9 cellular contexts compared by ENCODE assay signal in the genomic region with DNA sequence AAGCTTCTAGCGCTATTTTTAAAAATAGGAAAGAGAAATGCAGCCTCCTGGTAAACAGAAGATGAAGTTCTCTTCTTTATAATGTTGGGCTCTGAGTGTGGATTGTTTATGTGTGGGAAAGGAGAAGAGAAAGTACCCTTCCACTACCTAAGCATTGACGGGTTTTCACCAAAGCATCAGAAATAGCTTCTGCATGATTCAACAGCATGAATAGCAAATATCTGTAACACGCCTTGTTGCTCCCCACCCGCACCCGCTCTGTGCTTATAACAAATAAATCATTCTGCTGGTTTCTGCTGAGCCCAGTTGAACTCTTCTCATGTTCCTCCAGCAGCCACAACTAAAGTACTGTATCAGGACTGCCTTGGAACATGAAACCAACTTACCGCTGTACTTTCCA. TPM values are rescaled to one million over a fixed set of nuclear protein-coding genes. Genes with fewer than 3 reads are reported as not detected.
DNase-seq lines count a peak whose midpoint lies in the region; ATAC-seq and TF ChIP-seq lines count a peak whose summit lies in the region.
"Had no signal": no experiment of that assay in that cellular context is flagged by ENCODE, and none has a peak within 500 bp of the region (broad histone marks: within the 10 kb centered on the region; RNA-seq: fewer than 3 reads in every experiment).

No MANE protein-coding gene starts in this region.

- H3K4me3 ChIP-seq in OCI-LY1 (ENCODE audit: low read depth, low read length, poor library complexity, severe bottlenecking): peak overlapping the region; percentile 40
- H3K4me3 ChIP-seq: skin epidermis had no signal

- no peaks in the 10 kb centered on the region for H3K27me3 ChIP-seq in OCI-LY1 (ENCODE audit: insufficient read depth, low read length)

- peak overlapping the region; percentile 75 for H3K4me2 ChIP-seq in OCI-LY1 (ENCODE audit: low read length)

- peak overlapping the region; percentile 56 for H3K9ac ChIP-seq in OCI-LY1 (ENCODE audit: low read length)

- peaks cover 6% of the 10 kb centered on the region; the same call in 1 of the 2 replicates for H3F3A ChIP-seq in OCI-LY1 (ENCODE audit: insufficient read depth, low read length)

- no peaks in the 10 kb centered on the region for H3K36me3 ChIP-seq in OCI-LY1 (ENCODE audit: insufficient read depth, low read length)

- peak overlapping the region; percentile 28; the same call in 1 of the 2 replicates for H2AFZ ChIP-seq in OCI-LY1 (ENCODE audit: low read length)

- peaks cover 40% of the 10 kb centered on the region for H3K4me1 ChIP-seq in OCI-LY1 (ENCODE audit: insufficient read depth, low read length, severe bottlenecking)

- H3K27me3 Mint-ChIP-seq in neural crest cell (ENCODE audit: low read depth): no peaks in the 10 kb centered on the region

- no peaks in the 10 kb centered on the region for H3K9me2 ChIP-seq in OCI-LY1 (ENCODE audit: low read depth, low read length)

- no peak for TF ChIP-seq CTCF in OCI-LY1 (IDR thresholded peaks at IDR 0.05; ENCODE audit: low read length)
- TF ChIP-seq CTCF in neural crest cell (conservative IDR thresholded peaks at IDR 0.05): no peak

- peak overlapping the region; percentile 15 for H3K27ac Mint-ChIP-seq in neural crest cell (ENCODE audit: unreplicated experiment)

- no peaks in the 10 kb centered on the region for H3K9me3 Mint-ChIP-seq in neural crest cell

- no peaks in the 10 kb centered on the region for H3K4me1 Mint-ChIP-seq in neural crest cell

- no peaks in the 10 kb centered on the region for H3K36me3 Mint-ChIP-seq in neural crest cell (ENCODE audit: low read depth)

- ATAC-seq in GM18868 (IDR thresholded peaks at IDR 0.05; ENCODE audit: unreplicated experiment) (peak; percentile 96), HG02678 (IDR thresholded peaks at IDR 0.05; ENCODE audit: unreplicated experiment) (peak; percentile 93)

- no peaks in the 10 kb centered on the region for H4K20me1 ChIP-seq in OCI-LY1 (ENCODE audit: insufficient read depth, low read length)

- H3K4me3 Mint-ChIP-seq in neural crest cell: no peak overlapping the region

- no peaks in the 10 kb centered on the region for H3K79me2 ChIP-seq in OCI-LY1 (ENCODE audit: insufficient read depth, low read length)

- peak overlapping the region; percentile 77 for H3K27ac ChIP-seq in OCI-LY1 (ENCODE audit: low read depth, low read length, poor library complexity, severe bottlenecking)

- H3K9me3 ChIP-seq in OCI-LY1 (ENCODE audit: low read length): no peaks in the 10 kb centered on the region

- DNase-seq in neural crest cell (ENCODE audit: low read depth, low spot score) (no peak), ecto neural progenitor cell (ENCODE audit: low spot score) (no peak), NCI-H748 treated with DMSO at 0.1 percent for 48 hours (lab: John Stamatoyannopoulos, UW) (no peak)
- DNase-seq in stimulated activated CD4-positive, alpha-beta T cell treated with anti-CD3 and anti-CD28 coated beads, Interleukin-4, amount 100 ng/mL, for 1 hour: no peak
- no peak for DNase-seq in stimulated activated CD4-positive, alpha-beta T cell treated with anti-CD3 and anti-CD28 coated beads, Interleukin-12 subunit alpha, Interleukin-12 subunit beta, amount 100 ng/mL, for 4 hours

RNA-seq across cellular contexts. Expression of gene TXLNB, which starts 20.7 kb away (rescaled TPM):
- 0.61 and 0.65 TPM in 2 replicates for total RNA-seq in neural crest cell
